ENCODE assay signal across 22 cellular contexts in the genomic region with DNA sequence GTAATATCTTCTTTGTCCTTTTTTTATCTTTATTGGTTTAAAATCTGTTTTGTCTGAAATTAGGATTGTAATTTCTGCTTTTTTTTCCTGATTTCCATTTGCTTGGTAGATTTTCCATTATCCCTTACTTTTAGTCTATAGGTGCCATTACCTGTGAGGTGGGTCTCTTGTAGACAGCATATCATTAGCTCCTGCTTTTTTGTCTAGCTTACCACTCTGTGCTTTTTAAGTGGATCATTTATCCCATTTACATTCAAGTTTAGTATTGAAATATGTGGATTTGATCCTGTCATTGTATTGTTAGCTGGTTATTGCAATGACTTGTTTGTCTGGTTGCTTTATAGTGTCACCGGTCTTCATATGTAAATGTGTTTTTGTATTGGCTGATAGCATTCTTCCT.
"Had no signal": no experiment of that assay in that cellular context is flagged by ENCODE, and none has a peak within 500 bp of the region (broad histone marks: within the 10 kb centered on the region; RNA-seq: fewer than 3 reads in every experiment).

No MANE protein-coding gene starts in this region.

- DNase-seq: colonic mucosa; cortex of kidney; dermis blood vessel endothelial cell; dorsolateral prefrontal cortex; effector CD4-positive, alpha-beta T cell; effector CD8-positive, alpha-beta T cell; effector memory CD4-positive, alpha-beta T cell; effector memory CD8-positive, alpha-beta T cell; endodermal cell; erythroblast; esophagus squamous epithelium; foreskin keratinocyte; foreskin melanocyte; gastrocnemius medialis; glutamatergic neuron; head of caudate nucleus; heart left ventricle; heart right ventricle had no signal

- H3K36me3 ChIP-seq: colonic mucosa, esophagus muscularis mucosa, esophagus squamous epithelium, gastrocnemius medialis, gastroesophageal sphincter, heart left ventricle, heart right ventricle had no signal

- H3K27ac ChIP-seq: colonic mucosa, coronary artery, dorsolateral prefrontal cortex, epithelial cell of prostate, esophagus muscularis mucosa, esophagus squamous epithelium, foreskin keratinocyte, gastrocnemius medialis, gastroesophageal sphincter, heart left ventricle, heart right ventricle had no signal

- H3K9me3 ChIP-seq: colonic mucosa, gastrocnemius medialis had no signal

- H3K4me1 ChIP-seq: colonic mucosa, esophagus muscularis mucosa, esophagus squamous epithelium, foreskin keratinocyte, gastrocnemius medialis, gastroesophageal sphincter, heart left ventricle, heart right ventricle had no signal

- H3K4me3 ChIP-seq: colonic mucosa, coronary artery, dorsolateral prefrontal cortex, esophagus muscularis mucosa, esophagus squamous epithelium, gastrocnemius medialis, gastroesophageal sphincter, heart left ventricle, heart right ventricle had no signal
